Comparison of ENCODE assay signal across 28 cellular contexts in genomic region chr12:90791445-90791844, GRCh38.
"Had no signal": no experiment of that assay in that cellular context is flagged by ENCODE, and none has a peak within 500 bp of the region (broad histone marks: within the 10 kb centered on the region; RNA-seq: fewer than 3 reads in every experiment).

No MANE protein-coding gene starts in this region.

- H3K4me1 Mint-ChIP-seq: stimulated activated effector memory CD8-positive, alpha-beta T cell treated with anti-CD3 and anti-CD28 coated beads, Interleukin-12 subunit alpha, Interleukin-12 subunit beta, amount 100 ng/mL, for 72 hours; stimulated activated memory B cell treated with anti-CD40 and anti-IgM and Interleukin-4, amounts not matched to agents 10 μg/mL and 1 μg/mL and 100 μg/mL, for 72 hours; stimulated activated naive B cell treated with anti-CD40 and anti-IgM and Interleukin-4, amounts not matched to agents 10 μg/mL and 1 μg/mL and 100 μg/mL, for 72 hours; stimulated activated naive CD8-positive, alpha-beta T cell treated with anti-CD3 and anti-CD28 coated beads, Interleukin-15, amount 100 ng/mL, for 72 hours had no signal

- H3K36me3 ChIP-seq: stomach, suprapubic skin, thoracic aorta, thyroid gland, tibial artery, tibial nerve, transverse colon, upper lobe of left lung, upper lobe of right lung, uterus, vagina had no signal

- H3K36me3 Mint-ChIP-seq: stimulated activated effector memory CD8-positive, alpha-beta T cell treated with anti-CD3 and anti-CD28 coated beads, Interleukin-12 subunit alpha, Interleukin-12 subunit beta, amount 100 ng/mL, for 72 hours; stimulated activated memory B cell treated with anti-CD40 and anti-IgM and Interleukin-4, amounts not matched to agents 10 μg/mL and 1 μg/mL and 100 μg/mL, for 72 hours; stimulated activated naive B cell treated with anti-CD40 and anti-IgM and Interleukin-4, amounts not matched to agents 10 μg/mL and 1 μg/mL and 100 μg/mL, for 72 hours; type B pancreatic cell had no signal

- H3K27me3 Mint-ChIP-seq: stimulated activated memory B cell treated with anti-CD40 and anti-IgM and Interleukin-4, amounts not matched to agents 10 μg/mL and 1 μg/mL and 100 μg/mL, for 72 hours; stimulated activated naive B cell treated with anti-CD40 and anti-IgM and Interleukin-4, amounts not matched to agents 10 μg/mL and 1 μg/mL and 100 μg/mL, for 72 hours; stimulated activated naive CD8-positive, alpha-beta T cell treated with anti-CD3 and anti-CD28 coated beads, Interleukin-15, amount 100 ng/mL, for 72 hours; stimulated activated naive CD8-positive, alpha-beta T cell treated with anti-CD3 and anti-CD28 coated beads, Interleukin-15, Interleukin-2, amounts not matched to agents 100 ng/mL and 50 ng/mL, for 24 hours; type B pancreatic cell had no signal

- H3K4me3 ChIP-seq: stomach, suprapubic skin, testis, thoracic aorta, thyroid gland, tibial artery, tibial nerve, transverse colon, upper lobe of left lung, upper lobe of right lung, uterus, vagina had no signal

- H3K4me1 ChIP-seq: stomach, suprapubic skin, testis, thyroid gland, tibial artery, tibial nerve, transverse colon, upper lobe of left lung, upper lobe of right lung, uterus, vagina had no signal

- H3K4me3 Mint-ChIP-seq: stimulated activated effector memory CD8-positive, alpha-beta T cell treated with anti-CD3 and anti-CD28 coated beads, Interleukin-12 subunit alpha, Interleukin-12 subunit beta, amount 100 ng/mL, for 72 hours; stimulated activated memory B cell treated with anti-CD40 and anti-IgM and Interleukin-4, amounts not matched to agents 10 μg/mL and 1 μg/mL and 100 μg/mL, for 72 hours; stimulated activated naive B cell treated with anti-CD40 and anti-IgM and Interleukin-4, amounts not matched to agents 10 μg/mL and 1 μg/mL and 100 μg/mL, for 72 hours; stimulated activated naive CD8-positive, alpha-beta T cell treated with anti-CD3 and anti-CD28 coated beads, Interleukin-15, amount 100 ng/mL, for 72 hours; stimulated activated naive CD8-positive, alpha-beta T cell treated with anti-CD3 and anti-CD28 coated beads, Interleukin-15, Interleukin-2, amounts not matched to agents 100 ng/mL and 50 ng/mL, for 24 hours; type B pancreatic cell had no signal

- H3K9me3 ChIP-seq: stomach, suprapubic skin, testis, thoracic aorta, thyroid gland, tibial artery, tibial nerve, transverse colon, upper lobe of left lung, upper lobe of right lung, uterus, vagina had no signal

- ATAC-seq: stimulated activated effector memory CD8-positive, alpha-beta T cell treated with anti-CD3 and anti-CD28 coated beads, Interleukin-12 subunit alpha, Interleukin-12 subunit beta, amount 100 ng/mL, for 72 hours; stimulated activated memory B cell treated with anti-CD40 and anti-IgM and Interleukin-4, amounts not matched to agents 10 μg/mL and 1 μg/mL and 100 μg/mL, for 72 hours; stimulated activated naive B cell treated with anti-CD40 and anti-IgM and Interleukin-4, amounts not matched to agents 10 μg/mL and 1 μg/mL and 100 μg/mL, for 72 hours; stimulated activated naive CD8-positive, alpha-beta T cell treated with anti-CD3 and anti-CD28 coated beads, Interleukin-15, amount 100 ng/mL, for 72 hours; stimulated activated naive CD8-positive, alpha-beta T cell treated with anti-CD3 and anti-CD28 coated beads, Interleukin-15, Interleukin-2, amounts not matched to agents 100 U/mL and 50 U/mL, for 24 hours; upper lobe of right lung had no signal

- H3K27ac Mint-ChIP-seq: stimulated activated effector memory CD8-positive, alpha-beta T cell treated with anti-CD3 and anti-CD28 coated beads, Interleukin-12 subunit alpha, Interleukin-12 subunit beta, amount 100 ng/mL, for 72 hours; stimulated activated memory B cell treated with anti-CD40 and anti-IgM and Interleukin-4, amounts not matched to agents 10 μg/mL and 1 μg/mL and 100 μg/mL, for 72 hours; stimulated activated naive B cell treated with anti-CD40 and anti-IgM and Interleukin-4, amounts not matched to agents 10 μg/mL and 1 μg/mL and 100 μg/mL, for 72 hours; stimulated activated naive CD8-positive, alpha-beta T cell treated with anti-CD3 and anti-CD28 coated beads, Interleukin-15, amount 100 ng/mL, for 72 hours; stimulated activated naive CD8-positive, alpha-beta T cell treated with anti-CD3 and anti-CD28 coated beads, Interleukin-15, Interleukin-2, amounts not matched to agents 100 ng/mL and 50 ng/mL, for 24 hours; type B pancreatic cell had no signal

- H3K9me3 Mint-ChIP-seq: stimulated activated effector memory CD8-positive, alpha-beta T cell treated with anti-CD3 and anti-CD28 coated beads, Interleukin-12 subunit alpha, Interleukin-12 subunit beta, amount 100 ng/mL, for 72 hours; stimulated activated naive CD8-positive, alpha-beta T cell treated with anti-CD3 and anti-CD28 coated beads, Interleukin-15, amount 100 ng/mL, for 72 hours; stimulated activated naive CD8-positive, alpha-beta T cell treated with anti-CD3 and anti-CD28 coated beads, Interleukin-15, Interleukin-2, amounts not matched to agents 100 ng/mL and 50 ng/mL, for 24 hours; type B pancreatic cell had no signal

- H3K27me3 ChIP-seq: stomach, suprapubic skin, testis, thyroid gland, tibial artery, tibial nerve, transverse colon, upper lobe of left lung, upper lobe of right lung, uterus, vagina had no signal

- H3K27ac ChIP-seq: stomach, suprapubic skin, testis, thoracic aorta, thyroid gland, tibial artery, tibial nerve, transverse colon, upper lobe of left lung, upper lobe of right lung, uterus, vagina had no signal

- DNase-seq: stimulated activated CD4-positive, alpha-beta T cell treated with anti-CD3 and anti-CD28 coated beads, Interleukin-2, amount 100 ng/mL, for 48 hours; stimulated activated CD4-positive, alpha-beta T cell treated with anti-CD3 and anti-CD28 coated beads, Interleukin-4, amount 100 ng/mL, for 1 hour; stimulated activated CD4-positive, alpha-beta T cell treated with anti-CD3 and anti-CD28 coated beads, Interleukin-4, amount 100 ng/mL, for 24 hours; stimulated activated CD4-positive, alpha-beta T cell treated with anti-CD3 and anti-CD28 coated beads, Interleukin-4, amount 100 ng/mL, for 4 hours; stimulated activated CD8-positive, alpha-beta memory T cell treated with anti-CD3 and anti-CD28 coated beads, Interleukin-4, amount 100 ng/mL, for 48 hours; stimulated activated naive B cell treated with anti-CD40 and anti-IgM and Interleukin-4, amounts not matched to agents 10 μg/mL and 1 μg/mL and 100 μg/mL, for 72 hours; stimulated activated naive CD4-positive, alpha-beta T cell; stimulated activated naive CD4-positive, alpha-beta T cell treated with Interleukin-2 at 50 U/mL for 16 hours; stimulated activated naive CD8-positive, alpha-beta T cell treated with anti-CD3 and anti-CD28 coated beads, Interleukin-15, amount 100 ng/mL, for 72 hours; stimulated activated naive CD8-positive, alpha-beta T cell treated with anti-CD3 and anti-CD28 coated beads, Interleukin-15, Interleukin-2, amounts not matched to agents 100 U/mL and 50 U/mL, for 24 hours; stomach; substantia nigra; testis; thyroid gland; tibial artery; transverse colon; trophoblast cell; upper lobe of left lung; upper lobe of right lung; uterus had no signal
